ENCODE assay signal across 36 cellular contexts in genomic region chr16:72112452-72112792, GRCh38. TPM values are rescaled to one million over a fixed set of nuclear protein-coding genes. Genes with fewer than 3 reads are reported as not detected.
"Had no signal": no experiment of that assay in that cellular context is flagged by ENCODE, and none has a peak within 500 bp of the region (broad histone marks: within the 10 kb centered on the region; RNA-seq: fewer than 3 reads in every experiment).

No MANE protein-coding gene starts in this region.

- H3K4me3 Mint-ChIP-seq: activated CD4-positive, alpha-beta T cell treated with anti-CD3 and anti-CD28 coated beads for 36 hours; activated naive CD4-positive, alpha-beta T cell treated with anti-CD3 and anti-CD28 coated beads for 36 hours; activated naive CD8-positive, alpha-beta T cell treated with anti-CD3 and anti-CD28 coated beads, Interleukin-2, amount 10 ng/mL, durations not matched to agents 7 days and 5 days; activated T-helper 1 cell treated with anti-CD3 and anti-CD28 coated beads, Interleukin-12 subunit alpha, Interleukin-12 subunit beta, Interleukin-2, Interleukin-4 antibody, amounts not matched to agents 30 ng/mL and 10 ng/mL and 1 ng/mL, durations not matched to agents 14 hours and 24 hours and 36 hours; mesothelial cell of epicardium; naive thymus-derived CD8-positive, alpha-beta T cell; neural crest cell; stimulated activated effector memory CD8-positive, alpha-beta T cell treated with anti-CD3 and anti-CD28 coated beads, Interleukin-12 subunit alpha, Interleukin-12 subunit beta, amount 100 ng/mL, for 72 hours; stimulated activated naive CD8-positive, alpha-beta T cell treated with anti-CD3 and anti-CD28 coated beads, Interleukin-15, Interleukin-2, amounts not matched to agents 100 ng/mL and 50 ng/mL, for 24 hours; T-helper 2 cell treated with Interferon-gamma antibody and Interleukin-4, amounts not matched to agents 5 μg/mL and 100 μg/mL, for 36 hours had no signal

- H3K4me1 Mint-ChIP-seq: activated CD4-positive, alpha-beta T cell treated with anti-CD3 and anti-CD28 coated beads for 36 hours; activated naive CD8-positive, alpha-beta T cell treated with anti-CD3 and anti-CD28 coated beads, Interleukin-2, amount 10 ng/mL, durations not matched to agents 7 days and 5 days; mesothelial cell of epicardium; naive thymus-derived CD8-positive, alpha-beta T cell; neural crest cell; stimulated activated effector memory CD8-positive, alpha-beta T cell treated with anti-CD3 and anti-CD28 coated beads, Interleukin-12 subunit alpha, Interleukin-12 subunit beta, amount 100 ng/mL, for 72 hours had no signal

- FAIRE-seq: astrocyte, islet of Langerhans had no signal

- ATAC-seq: activated CD4-positive, alpha-beta T cell treated with anti-CD3 and anti-CD28 coated beads for 36 hours; gastrocnemius medialis; naive thymus-derived CD8-positive, alpha-beta T cell had no signal

- DNase-seq: activated CD4-positive, alpha-beta T cell treated with anti-CD3 and anti-CD28 coated beads for 36 hours; activated CD4-positive, CD25-positive, alpha-beta regulatory T cell; activated effector memory CD4-positive, alpha-beta T cell treated with anti-CD3 and anti-CD28 coated beads, Interleukin-2, amount 50 U/mL, for 16 hours; activated naive CD4-positive, alpha-beta T cell treated with anti-CD3 and anti-CD28 coated beads for 36 hours; activated naive CD8-positive, alpha-beta T cell treated with anti-CD3 and anti-CD28 coated beads, Interleukin-2, amount 10 ng/mL, durations not matched to agents 7 days and 5 days; activated T-cell treated with anti-CD3 and anti-CD28 coated beads, Interleukin-2, amount 50 U/mL, for 1 hour; brain microvascular endothelial cell; dorsolateral prefrontal cortex; effector memory CD4-positive, alpha-beta T cell; gastrocnemius medialis; glutamatergic neuron; left ventricle myocardium superior; naive thymus-derived CD8-positive, alpha-beta T cell; right lobe of liver; stimulated activated CD4-positive, alpha-beta T cell treated with anti-CD3 and anti-CD28 coated beads, Interleukin-12 subunit alpha, Interleukin-12 subunit beta, amount 100 ng/mL, for 4 hours; stimulated activated CD4-positive, alpha-beta T cell treated with anti-CD3 and anti-CD28 coated beads, Interleukin-4, amount 100 ng/mL, for 24 hours; substantia nigra; T-helper 1 cell; thyroid gland had no signal

- H3K9me3 Mint-ChIP-seq: activated naive CD4-positive, alpha-beta T cell treated with anti-CD3 and anti-CD28 coated beads for 36 hours; activated naive CD8-positive, alpha-beta T cell treated with anti-CD3 and anti-CD28 coated beads, Interleukin-2, amount 10 ng/mL, durations not matched to agents 7 days and 5 days; activated T-helper 1 cell treated with anti-CD3 and anti-CD28 coated beads, Interleukin-12 subunit alpha, Interleukin-12 subunit beta, Interleukin-2, Interleukin-4 antibody, amounts not matched to agents 30 ng/mL and 10 ng/mL and 1 ng/mL, durations not matched to agents 14 hours and 24 hours and 36 hours; naive thymus-derived CD8-positive, alpha-beta T cell; neural crest cell; stimulated activated effector memory CD8-positive, alpha-beta T cell treated with anti-CD3 and anti-CD28 coated beads, Interleukin-12 subunit alpha, Interleukin-12 subunit beta, amount 100 ng/mL, for 72 hours; stimulated activated naive CD8-positive, alpha-beta T cell treated with anti-CD3 and anti-CD28 coated beads, Interleukin-15, Interleukin-2, amounts not matched to agents 100 ng/mL and 50 ng/mL, for 24 hours; T-helper 2 cell treated with Interferon-gamma antibody and Interleukin-4, amounts not matched to agents 5 μg/mL and 100 μg/mL, for 36 hours had no signal

- H3K4me1 ChIP-seq: gastrocnemius medialis, right lobe of liver, upper lobe of left lung, vagina had no signal

- H3K9me3 ChIP-seq: gastrocnemius medialis, right lobe of liver, thyroid gland, upper lobe of left lung, vagina had no signal

- H3K4me3 ChIP-seq: coronary artery, dorsolateral prefrontal cortex, gastrocnemius medialis, right lobe of liver, thyroid gland, upper lobe of left lung, vagina had no signal

- H3K27ac Mint-ChIP-seq: activated CD4-positive, alpha-beta T cell treated with anti-CD3 and anti-CD28 coated beads for 36 hours; activated naive CD4-positive, alpha-beta T cell treated with anti-CD3 and anti-CD28 coated beads for 36 hours; activated naive CD8-positive, alpha-beta T cell treated with anti-CD3 and anti-CD28 coated beads, Interleukin-2, amount 10 ng/mL, durations not matched to agents 7 days and 5 days; activated T-helper 1 cell treated with anti-CD3 and anti-CD28 coated beads, Interleukin-12 subunit alpha, Interleukin-12 subunit beta, Interleukin-2, Interleukin-4 antibody, amounts not matched to agents 30 ng/mL and 10 ng/mL and 1 ng/mL, durations not matched to agents 14 hours and 24 hours and 36 hours; mesothelial cell of epicardium; progenitor cell of endocrine pancreas; stimulated activated effector memory CD8-positive, alpha-beta T cell treated with anti-CD3 and anti-CD28 coated beads, Interleukin-12 subunit alpha, Interleukin-12 subunit beta, amount 100 ng/mL, for 72 hours; stimulated activated naive CD8-positive, alpha-beta T cell treated with anti-CD3 and anti-CD28 coated beads, Interleukin-15, Interleukin-2, amounts not matched to agents 100 ng/mL and 50 ng/mL, for 24 hours; T-helper 2 cell treated with Interferon-gamma antibody and Interleukin-4, amounts not matched to agents 5 μg/mL and 100 μg/mL, for 36 hours had no signal

- H3K27me3 ChIP-seq: brain microvascular endothelial cell, dorsolateral prefrontal cortex, gastrocnemius medialis, right lobe of liver, thyroid gland, upper lobe of left lung, vagina had no signal

- H3K27ac ChIP-seq: brain microvascular endothelial cell, coronary artery, dorsolateral prefrontal cortex, gastrocnemius medialis, right lobe of liver, thyroid gland, upper lobe of left lung, vagina had no signal

- H3K27me3 Mint-ChIP-seq: activated CD4-positive, alpha-beta T cell treated with anti-CD3 and anti-CD28 coated beads for 36 hours; activated naive CD8-positive, alpha-beta T cell treated with anti-CD3 and anti-CD28 coated beads, Interleukin-2, amount 10 ng/mL, durations not matched to agents 7 days and 5 days; progenitor cell of endocrine pancreas; stimulated activated naive CD8-positive, alpha-beta T cell treated with anti-CD3 and anti-CD28 coated beads, Interleukin-15, Interleukin-2, amounts not matched to agents 100 ng/mL and 50 ng/mL, for 24 hours had no signal

RNA-seq across cellular contexts. Expression of gene HPR, which starts 49.4 kb away (rescaled TPM):
- total RNA-seq: activated CD4-positive, alpha-beta T cell treated with anti-CD3 and anti-CD28 coated beads for 36 hours; activated naive CD4-positive, alpha-beta T cell treated with anti-CD3 and anti-CD28 coated beads for 36 hours; activated naive CD8-positive, alpha-beta T cell treated with anti-CD3 and anti-CD28 coated beads, Interleukin-2, amount 10 ng/mL, durations not matched to agents 7 days and 5 days; activated T-helper 1 cell treated with anti-CD3 and anti-CD28 coated beads, Interleukin-12 subunit alpha, Interleukin-12 subunit beta, Interleukin-2, Interleukin-4 antibody, amounts not matched to agents 30 ng/mL and 10 ng/mL and 1 ng/mL, durations not matched to agents 14 hours and 24 hours and 36 hours; astrocyte; cerebellum; lung microvascular endothelial cell; naive thymus-derived CD8-positive, alpha-beta T cell; neural crest cell; osteocyte; renal cortical epithelial cell; skeletal muscle tissue; thyroid gland had no signal
- polyA plus RNA-seq: naive thymus-derived CD8-positive, alpha-beta T cell had no signal

RNA-seq across cellular contexts. Expression of gene HP, which starts 58.1 kb away (rescaled TPM):
- total RNA-seq: activated CD4-positive, alpha-beta T cell treated with anti-CD3 and anti-CD28 coated beads for 36 hours; activated naive CD4-positive, alpha-beta T cell treated with anti-CD3 and anti-CD28 coated beads for 36 hours; activated naive CD8-positive, alpha-beta T cell treated with anti-CD3 and anti-CD28 coated beads, Interleukin-2, amount 10 ng/mL, durations not matched to agents 7 days and 5 days; activated T-helper 1 cell treated with anti-CD3 and anti-CD28 coated beads, Interleukin-12 subunit alpha, Interleukin-12 subunit beta, Interleukin-2, Interleukin-4 antibody, amounts not matched to agents 30 ng/mL and 10 ng/mL and 1 ng/mL, durations not matched to agents 14 hours and 24 hours and 36 hours; astrocyte; mesothelial cell of epicardium; neural crest cell; osteocyte; progenitor cell of endocrine pancreas had no signal

RNA-seq across cellular contexts. Expression of gene PMFBP1, which starts 59.5 kb away (rescaled TPM):
- total RNA-seq: gastrocnemius medialis, left ventricle myocardium superior, skeletal muscle tissue, vagina had no signal
